ENCODE assay signal across 9 cellular contexts in genomic region chr9:127965953-127966352, GRCh38. TPM values are rescaled to one million over a fixed set of nuclear protein-coding genes. Genes with fewer than 3 reads are reported as not detected.
DNase-seq lines count a peak whose midpoint lies in the region; ATAC-seq, FAIRE-seq and TF ChIP-seq lines count a peak whose summit lies in the region.
"Had no signal": no experiment of that assay in that cellular context is flagged by ENCODE, and none has a peak within 500 bp of the region (broad histone marks: within the 10 kb centered on the region; RNA-seq: fewer than 3 reads in every experiment).

No MANE protein-coding gene starts in this region.

- TF ChIP-seq CTCF in mucosa of descending colon (IDR thresholded peaks at IDR 0.05), result no peak
- TF ChIP-seq CTCF in upper lobe of left lung (IDR thresholded peaks at IDR 0.05), result no peak

- intact Hi-C loops in mucosa of descending colon (cut with DNase I, micrococcal nuclease) (no loop called here), head of caudate nucleus (cut with DNase I) (no loop called here)

- no peaks in the 10 kb centered on the region for H3K27me3 Mint-ChIP-seq in activated naive CD4-positive, alpha-beta T cell treated with anti-CD3 and anti-CD28 coated beads, Interleukin-2, amount 50 U/mL, for 24 hours
- no peaks in the 10 kb centered on the region for H3K27me3 Mint-ChIP-seq in central memory CD8-positive, alpha-beta T cell

- TF ChIP-seq POLR2A in upper lobe of left lung (IDR thresholded peaks at IDR 0.05), result no peak

- H3K36me3 ChIP-seq in mucosa of descending colon (ENCODE audit: low read depth) (no peaks in the 10 kb centered on the region), upper lobe of left lung (peaks cover 0 to 4% (median 0%) of the 10 kb centered on the region in 4 donors)

- 59 to 74% methylated on average over 6 of the region's 6 CpGs for WGBS in upper lobe of left lung, 2 donors

- H3K4me1 Mint-ChIP-seq in activated naive CD4-positive, alpha-beta T cell treated with anti-CD3 and anti-CD28 coated beads, Interleukin-2, amount 50 U/mL, for 24 hours, result peaks cover 98% of the 10 kb centered on the region
- peaks cover 90% of the 10 kb centered on the region for H3K4me1 Mint-ChIP-seq in central memory CD8-positive, alpha-beta T cell

- H3K27ac ChIP-seq in upper lobe of left lung, result peak overlapping the region; percentile 81 to 90 (median 88)

- H3K4me1 ChIP-seq in mucosa of descending colon (ENCODE audit: low read depth) (peaks cover 71% of the 10 kb centered on the region), upper lobe of left lung (peaks cover 45 to 75% (median 68%) of the 10 kb centered on the region in 4 donors)

- TF ChIP-seq EP300 in upper lobe of left lung (IDR thresholded peaks at IDR 0.05), result no peak

- H3K9me3 Mint-ChIP-seq in activated naive CD4-positive, alpha-beta T cell treated with anti-CD3 and anti-CD28 coated beads, Interleukin-2, amount 50 U/mL, for 24 hours, result no peaks in the 10 kb centered on the region
- H3K9me3 Mint-ChIP-seq in central memory CD8-positive, alpha-beta T cell, result no peaks in the 10 kb centered on the region

- peaks cover 5% of the 10 kb centered on the region for H3K36me3 Mint-ChIP-seq in activated naive CD4-positive, alpha-beta T cell treated with anti-CD3 and anti-CD28 coated beads, Interleukin-2, amount 50 U/mL, for 24 hours
- peaks cover 37% of the 10 kb centered on the region for H3K36me3 Mint-ChIP-seq in central memory CD8-positive, alpha-beta T cell (ENCODE audit: insufficient read depth)

- DNase-seq in activated naive CD4-positive, alpha-beta T cell treated with anti-CD3 and anti-CD28 coated beads, Interleukin-2, amount 50 U/mL, for 16 hours, result no peak
- no peak for DNase-seq in central memory CD8-positive, alpha-beta T cell (ENCODE audit: low spot score in 2 of 2)
- DNase-seq in mucosa of descending colon (no peak), upper lobe of left lung (no peak), urothelium cell line (ENCODE audit: low spot score) (no peak), head of caudate nucleus (no peak), AG08395 (ENCODE audit: low spot score) (no peak)
- DNase-seq: cortex of kidney had no signal

- H3K27ac Mint-ChIP-seq in activated naive CD4-positive, alpha-beta T cell treated with anti-CD3 and anti-CD28 coated beads, Interleukin-2, amount 50 U/mL, for 24 hours, result peak overlapping the region; percentile 99
- peak overlapping the region; percentile 59 for H3K27ac Mint-ChIP-seq in central memory CD8-positive, alpha-beta T cell (ENCODE audit: low read depth)

- no peak overlapping the region for H3K4me3 ChIP-seq in mucosa of descending colon
- peak overlapping the region in 1 of 4 donors; percentile 13 for H3K4me3 ChIP-seq in upper lobe of left lung

- no peak for FAIRE-seq in urothelium cell line (lab: Jason Lieb, UNC)

- H3K9me3 ChIP-seq in mucosa of descending colon (no peaks in the 10 kb centered on the region), upper lobe of left lung (no peaks in the 10 kb centered on the region)

- peak overlapping the region; percentile 88 for H3K4me3 Mint-ChIP-seq in activated naive CD4-positive, alpha-beta T cell treated with anti-CD3 and anti-CD28 coated beads, Interleukin-2, amount 50 U/mL, for 24 hours
- H3K4me3 Mint-ChIP-seq in central memory CD8-positive, alpha-beta T cell, result peak overlapping the region; percentile 23

- H3K27me3 ChIP-seq in upper lobe of left lung, result no peaks in the 10 kb centered on the region

- ATAC-seq in central memory CD8-positive, alpha-beta T cell (replicated peaks; ENCODE audit: extremely low read depth, poor library complexity, severe bottlenecking), result no peak
- ATAC-seq in mucosa of descending colon, result peak; percentile 13
- no peak for ATAC-seq in upper lobe of left lung (ENCODE audit: low FRiP score in 2 of 2)

RNA-seq across cellular contexts. Expression of gene EEIG1, which starts 14.8 kb away (rescaled TPM):
- total RNA-seq in mucosa of descending colon, result 100 to 1,000 TPM; 127 to 168 (median 144) TPM
- 10 to 100 TPM; 17.8 to 60.7 (median 48.0) TPM for total RNA-seq in upper lobe of left lung

RNA-seq across cellular contexts. Expression of gene DPM2, which starts 28.3 kb away (rescaled TPM):
- total RNA-seq in mucosa of descending colon (10 to 100 TPM; 23.0 to 30.4 (median 29.4) TPM), upper lobe of left lung (10 to 100 TPM; 20.1 to 40.7 (median 25.6) TPM)

RNA-seq across cellular contexts. Expression of gene PIP5KL1, which starts 35.4 kb away (rescaled TPM):
- total RNA-seq in mucosa of descending colon (1 to 10 TPM in 2 of 3 donors, under 1 TPM in 1; 0.58 to 1.9 (median 1.1) TPM), upper lobe of left lung (10 to 100 TPM in 3 of 6 donors, 1 to 10 TPM in 3; 4.1 to 38.8 (median 10.0) TPM)

RNA-seq across cellular contexts. Expression of gene ST6GALNAC4, which starts 49.1 kb away (rescaled TPM):
- total RNA-seq in mucosa of descending colon (10 to 100 TPM; 31.0 to 39.2 (median 37.2) TPM), upper lobe of left lung (100 to 1,000 TPM in 1 of 6 donors, 10 to 100 TPM in 5; 41.3 to 105 (median 56.2) TPM)
